15 cellular contexts compared by ENCODE assay signal in genomic region chr19:31314849-31315620, GRCh38. TPM values are rescaled to one million over a fixed set of nuclear protein-coding genes. Genes with fewer than 3 reads are reported as not detected.
DNase-seq lines count a peak whose midpoint lies in the region; ATAC-seq and TF ChIP-seq lines count a peak whose summit lies in the region.
"Had no signal": no experiment of that assay in that cellular context is flagged by ENCODE, and none has a peak within 500 bp of the region (broad histone marks: within the 10 kb centered on the region; RNA-seq: fewer than 3 reads in every experiment).

No MANE protein-coding gene starts in this region.

- DNase-seq in left ventricle myocardium inferior, result no peak
- DNase-seq in heart right ventricle, result no peak
- DNase-seq in left kidney (ENCODE audit: low read depth, low spot score), result peak; percentile 24
- no peak for DNase-seq in aorta
- DNase-seq in NCI-H2196 (lab: John Stamatoyannopoulos, UW; ENCODE audit: unreplicated experiment), result no peak
- DNase-seq in tibial artery, result no peak
- DNase-seq: activated CD8-positive, alpha-beta memory T cell treated with anti-CD3 and anti-CD28 coated beads for 24 hours; activated naive CD4-positive, alpha-beta T cell treated with anti-CD3 and anti-CD28 coated beads for 36 hours; NCI-H446 treated with DMSO at 0.1 percent for 48 hours; RPMI8226; stimulated activated CD4-positive, alpha-beta T cell treated with anti-CD3 and anti-CD28 coated beads, Interleukin-12 subunit alpha, Interleukin-12 subunit beta, amount 100 ng/mL, for 4 hours had no signal

- peaks cover 3% of the 10 kb centered on the region for H3K27me3 Mint-ChIP-seq in brain

- no peak for ATAC-seq in heart right ventricle
- peak; percentile 15 for ATAC-seq in aorta (ENCODE audit: low FRiP score)
- no peak for ATAC-seq in HG03571 (IDR thresholded peaks at IDR 0.05; ENCODE audit: unreplicated experiment)

- intact Hi-C loops in left ventricle myocardium inferior (cut with micrococcal nuclease), result no loop called here
- intact Hi-C loops in heart right ventricle (cut with DNase I), result loop anchor here in 1 of 10 donors (5.0 kb wide), 1 partner anchor 133 kb away; no protein-coding TSS in a partner anchor
- intact Hi-C loops in aorta (cut with DNase I), result no loop called here
- intact Hi-C loops in tibial artery (cut with DNase I; ENCODE audit: low total_unique reads), result no loop called here

- peaks cover 52% of the 10 kb centered on the region for H3K4me1 ChIP-seq in left ventricle myocardium inferior
- H3K4me1 ChIP-seq in heart right ventricle, result peaks cover 12 to 66% (median 45%) of the 10 kb centered on the region in 9 donors
- no peaks in the 10 kb centered on the region for H3K4me1 ChIP-seq in aorta (ENCODE audit: control insufficient read depth in 1 of 2, insufficient read depth in 2 of 2, low read length in 2 of 2)
- H3K4me1 ChIP-seq in tibial artery, result peaks cover 0 to 7% (median 2%) of the 10 kb centered on the region in 4 donors

- H3K9me3 ChIP-seq in left ventricle myocardium inferior (replicated peaks), result no peaks in the 10 kb centered on the region
- H3K9me3 ChIP-seq in heart right ventricle, result no peaks in the 10 kb centered on the region
- no peaks in the 10 kb centered on the region for H3K9me3 ChIP-seq in aorta (ENCODE audit: control insufficient read depth, low read length)
- H3K9me3 ChIP-seq in tibial artery, result no peaks in the 10 kb centered on the region
- H3K9me3 ChIP-seq: upper lobe of left lung had no signal

- H3K36me3 ChIP-seq in left ventricle myocardium inferior (no peaks in the 10 kb centered on the region), heart right ventricle (no peaks in the 10 kb centered on the region), aorta (ENCODE audit: control insufficient read depth in 1 of 2, insufficient read depth in 2 of 2, low read length in 1 of 2) (no peaks in the 10 kb centered on the region), tibial artery (no peaks in the 10 kb centered on the region)
- H3K36me3 ChIP-seq: upper lobe of left lung had no signal

- H3K36me3 Mint-ChIP-seq in brain, result no peaks in the 10 kb centered on the region

- peaks cover 77% of the 10 kb centered on the region for H3K4me1 Mint-ChIP-seq in brain

- H3K27ac ChIP-seq in left ventricle myocardium inferior (replicated peaks), result peak overlapping the region; percentile 77
- H3K27ac ChIP-seq in heart right ventricle, result peak overlapping the region in 3 of 10 donors; percentile 4 to 83 (median 9)
- no peak overlapping the region for H3K27ac ChIP-seq in aorta (ENCODE audit: low read depth in 1 of 2, low read length in 2 of 2)
- no peak overlapping the region for H3K27ac ChIP-seq in tibial artery
- H3K27ac ChIP-seq: upper lobe of left lung had no signal

- TF ChIP-seq CTCF in left ventricle myocardium inferior (IDR thresholded peaks at IDR 0.05; ENCODE audit: borderline replicate concordance) (no peak), heart right ventricle (IDR thresholded peaks at IDR 0.05) (peak in 2 of 9 donors; percentile 8 to 15), brain (conservative IDR thresholded peaks at IDR 0.05) (peak in 1 of 2 experiments; percentile 27), tibial artery (IDR thresholded peaks at IDR 0.05) (no peak)

- H3K4me3 ChIP-seq in left ventricle myocardium inferior, result no peak overlapping the region
- H3K4me3 ChIP-seq in heart right ventricle, result no peak overlapping the region
- H3K4me3 ChIP-seq in aorta (ENCODE audit: low read length in 2 of 2), result no peak overlapping the region
- H3K4me3 ChIP-seq in tibial artery, result no peak overlapping the region
- H3K4me3 ChIP-seq: coronary artery, upper lobe of left lung had no signal

- H3K4me3 Mint-ChIP-seq in brain, result peak overlapping the region in 4 of 5 experiments; percentile 22 to 87 (median 78)
- H3K4me3 Mint-ChIP-seq: activated naive CD4-positive, alpha-beta T cell treated with anti-CD3 and anti-CD28 coated beads for 36 hours had no signal

- no peaks in the 10 kb centered on the region for H3K9me3 Mint-ChIP-seq in brain
- H3K9me3 Mint-ChIP-seq: activated naive CD4-positive, alpha-beta T cell treated with anti-CD3 and anti-CD28 coated beads for 36 hours had no signal

- H3K27ac Mint-ChIP-seq in brain, result peak overlapping the region; percentile 89 to 96 (median 92)
- H3K27ac Mint-ChIP-seq: activated naive CD4-positive, alpha-beta T cell treated with anti-CD3 and anti-CD28 coated beads for 36 hours had no signal

- H3K27me3 ChIP-seq in left ventricle myocardium inferior (ENCODE audit: low read depth) (peaks cover 19% of the 10 kb centered on the region), heart right ventricle (peaks cover 0 to 11% (median 0%) of the 10 kb centered on the region in 7 donors), aorta (ENCODE audit: control insufficient read depth in 1 of 2, insufficient read depth in 2 of 2, low read length in 1 of 2) (no peaks in the 10 kb centered on the region), tibial artery (no peaks in the 10 kb centered on the region)
- H3K27me3 ChIP-seq: upper lobe of left lung had no signal

- 66 to 70% methylated on average over 14 of the region's 14 CpGs for WGBS in heart right ventricle, 2 donors
- WGBS in aorta, 2 donors, result 91% methylated on average over 14 of the region's 14 CpGs

RNA-seq across cellular contexts. Expression of gene TSHZ3, which starts 34.2 kb away (rescaled TPM):
- total RNA-seq in left ventricle myocardium inferior (2.9 TPM), heart right ventricle (1 to 10 TPM; 2.1 to 5.0 (median 3.2) TPM), aorta (10 to 100 TPM; 16.4 to 20.6 TPM)
- polyA plus RNA-seq in heart right ventricle (1 to 10 TPM; 1.7 to 2.3 TPM), brain (ENCODE audit: insufficient read depth, low read depth, low replicate concordance) (17.6 TPM), aorta (1 to 10 TPM; 3.0 to 5.1 TPM)
